In the genomic region with DNA sequence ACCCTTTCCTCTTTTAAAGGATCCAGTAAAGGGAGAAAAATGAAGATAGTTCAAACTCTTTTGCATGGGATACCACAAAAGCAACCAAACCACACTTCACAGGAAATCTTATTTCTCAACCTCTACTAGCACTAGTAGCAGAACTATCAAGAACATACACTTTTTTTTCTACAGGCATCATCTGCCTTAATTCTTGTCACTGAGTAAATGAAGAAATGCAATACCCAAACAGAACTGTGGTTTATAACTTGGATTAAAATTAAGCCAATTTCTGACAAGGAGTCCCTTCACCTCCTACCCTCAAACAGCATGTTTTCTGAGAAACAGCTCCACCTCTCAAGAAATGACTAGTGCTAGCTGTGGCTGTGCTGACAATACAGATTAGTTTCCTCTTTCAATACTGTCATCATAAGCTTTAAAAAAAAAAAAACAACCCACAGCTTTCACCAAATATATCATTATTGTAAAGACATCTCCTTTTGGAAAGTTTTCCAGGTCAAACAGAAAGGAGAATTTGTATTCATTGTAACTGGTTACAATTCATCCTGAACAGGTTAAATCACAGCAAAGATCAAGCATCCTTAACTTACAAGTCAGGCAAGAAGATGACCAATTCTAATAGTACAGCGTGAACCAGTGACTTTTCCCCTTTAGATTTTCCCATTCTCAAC, we compare ENCODE assay signal across 8 cellular contexts. TPM values are rescaled to one million over a fixed set of nuclear protein-coding genes. Genes with fewer than 3 reads are reported as not detected.
DNase-seq lines count a peak whose midpoint lies in the region; ATAC-seq, FAIRE-seq and TF ChIP-seq lines count a peak whose summit lies in the region.

No MANE protein-coding gene starts in this region.

- peaks cover 53% of the 10 kb centered on the region for H3K4me1 ChIP-seq in PC-9 (replicated peaks; ENCODE audit: insufficient read depth)
- H3K4me1 ChIP-seq in duodenal mucosa (ENCODE audit: control insufficient read depth in 1 of 2, insufficient read depth in 2 of 2, low read length in 2 of 2), result peaks cover 33 to 40% of the 10 kb centered on the region in 2 donors
- peaks cover 0 to 10% of the 10 kb centered on the region in 2 donors for H3K4me1 ChIP-seq in small intestine (ENCODE audit: control insufficient read depth in 2 of 2, insufficient read depth in 1 of 2, low read depth in 1 of 2, low read length in 1 of 2)
- peaks cover 0 to 20% (median 14%) of the 10 kb centered on the region in 4 donors for H3K4me1 ChIP-seq in tibial artery

- 68 to 83% (median 79%) methylated on average over 1 of the region's 1 CpG for WGBS in small intestine, 3 donors

- H3K9me3 ChIP-seq in PC-9 (ENCODE audit: insufficient read depth, low read depth) (no peaks in the 10 kb centered on the region), duodenal mucosa (ENCODE audit: control insufficient read depth in 1 of 2, low read length in 2 of 2) (no peaks in the 10 kb centered on the region), small intestine (ENCODE audit: control insufficient read depth, low read depth) (no peaks in the 10 kb centered on the region), tibial artery (no peaks in the 10 kb centered on the region)

- no peaks in the 10 kb centered on the region for H4K20me1 ChIP-seq in PC-9 (ENCODE audit: insufficient read depth)

- H3F3A ChIP-seq in PC-9 (ENCODE audit: insufficient read depth, low read depth), result peaks cover 41% of the 10 kb centered on the region

- BruUV-seq in PC-9 (replicated peaks; lab: Mats Ljungman, UMichigan), result no TSS peak

- peaks cover 84% of the 10 kb centered on the region for H3K79me2 ChIP-seq in PC-9 (ENCODE audit: low read depth)

- TF ChIP-seq CTCF in PC-9 (conservative IDR thresholded peaks at IDR 0.05), result no peak
- TF ChIP-seq CTCF in tibial artery (IDR thresholded peaks at IDR 0.05), result no peak

- intact Hi-C loops in PC-9 (cut with micrococcal nuclease; ENCODE audit: unreplicated experiment), result loop anchor here (2.0 to 5.0 kb wide), 2 partner anchors 97 to 109 kb away; partner anchors contain the start of gene SEH1L
- intact Hi-C loops in tibial artery (cut with DNase I; ENCODE audit: low total_unique reads), result no loop called here

- H3K27me3 ChIP-seq in PC-9 (ENCODE audit: insufficient read depth, low read depth), result no peaks in the 10 kb centered on the region
- no peaks in the 10 kb centered on the region for H3K27me3 ChIP-seq in duodenal mucosa (ENCODE audit: control insufficient read depth in 1 of 2, insufficient read depth in 2 of 2, low read length in 2 of 2)
- no peaks in the 10 kb centered on the region for H3K27me3 ChIP-seq in small intestine (ENCODE audit: control insufficient read depth in 2 of 2, insufficient read depth in 2 of 2, low read length in 2 of 2)
- no peaks in the 10 kb centered on the region for H3K27me3 ChIP-seq in tibial artery

- H3K4me2 ChIP-seq in PC-9, result peak overlapping the region; percentile 84

- peak overlapping the region in 1 of 2 donors; percentile 40 for H3K9ac ChIP-seq in duodenal mucosa (ENCODE audit: low read depth in 1 of 2, low read length in 2 of 2)

- FAIRE-seq in small intestine (lab: Jason Lieb, UNC), result no peak

- H3K9me2 ChIP-seq in PC-9 (ENCODE audit: insufficient read depth), result no peaks in the 10 kb centered on the region

- H3K27ac ChIP-seq in PC-9 (peak overlapping the region; percentile 100), duodenal mucosa (ENCODE audit: low read depth, low read length) (peak overlapping the region; percentile 57), small intestine (ENCODE audit: low read depth in 1 of 2, low read length in 1 of 2) (peak overlapping the region; percentile 79 to 90), tibial artery (no peak overlapping the region)

- DNase-seq in activated CD4-positive, CD25-positive, alpha-beta regulatory T cell treated with anti-CD3 and anti-CD28 coated beads, Interleukin-2, amount 50 U/mL, for 16 hours (ENCODE audit: low read depth, low spot score), result peak; percentile 30
- no peak for DNase-seq in activated CD4-positive, CD25-positive, alpha-beta regulatory T cell (lab: John Stamatoyannopoulos, UW)
- DNase-seq in PC-9 (no peak), small intestine (peak; percentile 49), tibial artery (no peak), iPS-NIHi7 (ENCODE audit: extremely low spot score) (no peak)

- no peak overlapping the region for H2AFZ ChIP-seq in PC-9

- POLR2A ChIA-PET in PC-9 (lab: Charles Lee; ENCODE audit: unreplicated experiment), result interaction anchor here (0.8 to 1.0 kb wide), 2 partner anchors 44 to 65 kb away, joined by 5 to 6 read pairs; partner anchors contain the start of gene PTPN2

- peak; percentile 81 for ATAC-seq in HG02938 (IDR thresholded peaks at IDR 0.05; ENCODE audit: unreplicated experiment)

- peaks cover 26% of the 10 kb centered on the region for H3K36me3 ChIP-seq in PC-9 (ENCODE audit: low read depth)
- peaks cover 0 to 4% of the 10 kb centered on the region in 2 donors for H3K36me3 ChIP-seq in duodenal mucosa (ENCODE audit: control insufficient read depth in 1 of 2, insufficient read depth in 2 of 2, low read length in 2 of 2)
- no peaks in the 10 kb centered on the region for H3K36me3 ChIP-seq in small intestine (ENCODE audit: control insufficient read depth in 2 of 2, insufficient read depth in 2 of 2, low read length in 2 of 2)
- H3K36me3 ChIP-seq in tibial artery, result peaks cover 3 to 5% (median 4%) of the 10 kb centered on the region in 3 donors

- CTCF ChIA-PET in PC-9 (lab: Charles Lee), result no interaction called here

- H3K4me3 ChIP-seq in PC-9 (peak overlapping the region; percentile 33), duodenal mucosa (ENCODE audit: low read depth in 1 of 2, low read length in 2 of 2) (peak overlapping the region in 1 of 2 donors; percentile 31), small intestine (ENCODE audit: low read depth in 1 of 2, low read length in 2 of 2) (no peak overlapping the region), tibial artery (no peak overlapping the region)

RNA-seq across cellular contexts. Expression of gene PTPN2, which starts 44.4 kb away (rescaled TPM):
- total RNA-seq in PC-9 (2021), result 77.2 and 78.1 TPM in 2 replicates
- 10 to 100 TPM; 25.7 to 32.0 (median 30.3) TPM for polyA plus RNA-seq in small intestine

Comparison
In these comparisons a context has a peak if more than half of its experiments do, and no peak if none do; other contexts are left out.
1. DNase-seq: peak in activated CD4-positive, CD25-positive, alpha-beta regulatory T cell treated with anti-CD3 and anti-CD28 coated beads, Interleukin-2, amount 50 U/mL, for 16 hours (single experiment) and small intestine (single experiment); none in activated CD4-positive, CD25-positive, alpha-beta regulatory T cell (0 of 4), PC-9 (0 of 2), tibial artery (0 of 2) and iPS-NIHi7 (single experiment).
2. H3K27ac ChIP-seq: peak in PC-9 (single experiment), duodenal mucosa (single experiment) and small intestine (2 of 2); none in tibial artery (0 of 2).